19 cellular contexts compared by ENCODE assay signal in genomic region chr19:41133260-41133659, GRCh38. TPM values are rescaled to one million over a fixed set of nuclear protein-coding genes. Genes with fewer than 3 reads are reported as not detected.
DNase-seq lines count a peak whose midpoint lies in the region; ATAC-seq, FAIRE-seq and TF ChIP-seq lines count a peak whose summit lies in the region.
"Had no signal": no experiment of that assay in that cellular context is flagged by ENCODE, and none has a peak within 500 bp of the region (broad histone marks: within the 10 kb centered on the region; RNA-seq: fewer than 3 reads in every experiment).

No MANE protein-coding gene starts in this region.

- no peaks in the 10 kb centered on the region for H3K9me3 Mint-ChIP-seq in activated T-cell treated with anti-CD3 and anti-CD28 coated beads, Interleukin-2, amount 50 U/mL, for 4 hours
- H3K9me3 Mint-ChIP-seq in activated T-cell treated with anti-CD3 and anti-CD28 coated beads, Interleukin-2, amount 50 U/mL, for 72 hours = no peaks in the 10 kb centered on the region
- H3K9me3 Mint-ChIP-seq in T-cell = no peaks in the 10 kb centered on the region
- H3K9me3 Mint-ChIP-seq in stimulated activated effector memory CD8-positive, alpha-beta T cell treated with anti-CD3 and anti-CD28 coated beads, Interleukin-12 subunit alpha, Interleukin-12 subunit beta, amount 100 ng/mL, for 72 hours = no peaks in the 10 kb centered on the region
- H3K9me3 Mint-ChIP-seq: GM23338 had no signal

- no peak overlapping the region for H3K27ac Mint-ChIP-seq in activated T-cell treated with anti-CD3 and anti-CD28 coated beads, Interleukin-2, amount 50 U/mL, for 72 hours
- no peak overlapping the region for H3K27ac Mint-ChIP-seq in T-cell
- H3K27ac Mint-ChIP-seq in stimulated activated effector memory CD8-positive, alpha-beta T cell treated with anti-CD3 and anti-CD28 coated beads, Interleukin-12 subunit alpha, Interleukin-12 subunit beta, amount 100 ng/mL, for 72 hours = peak overlapping the region; percentile 61
- H3K27ac Mint-ChIP-seq: GM23338 had no signal

- H3K4me3 Mint-ChIP-seq in activated T-cell treated with anti-CD3 and anti-CD28 coated beads, Interleukin-2, amount 50 U/mL, for 4 hours = peak overlapping the region; percentile 12
- no peak overlapping the region for H3K4me3 Mint-ChIP-seq in activated T-cell treated with anti-CD3 and anti-CD28 coated beads, Interleukin-2, amount 50 U/mL, for 72 hours
- H3K4me3 Mint-ChIP-seq in T-cell = peak overlapping the region in 2 of 3 donors; percentile 19 to 84
- no peak overlapping the region for H3K4me3 Mint-ChIP-seq in stimulated activated effector memory CD8-positive, alpha-beta T cell treated with anti-CD3 and anti-CD28 coated beads, Interleukin-12 subunit alpha, Interleukin-12 subunit beta, amount 100 ng/mL, for 72 hours

- no peak overlapping the region for H3K9ac ChIP-seq in kidney (ENCODE audit: low read length in 2 of 2)

- ATAC-seq in activated T-cell treated with anti-CD3 and anti-CD28 coated beads, Interleukin-2, amount 50 U/mL, for 4 hours = no peak
- no peak for ATAC-seq in activated T-cell treated with anti-CD3 and anti-CD28 coated beads, Interleukin-2, amount 50 U/mL, for 72 hours (replicated peaks in 1 of 2)
- ATAC-seq in T-cell (replicated peaks in 1 of 4) (no peak), GM21737 (IDR thresholded peaks at IDR 0.05; ENCODE audit: unreplicated experiment) (no peak)
- ATAC-seq in stimulated activated effector memory CD8-positive, alpha-beta T cell treated with anti-CD3 and anti-CD28 coated beads, Interleukin-12 subunit alpha, Interleukin-12 subunit beta, amount 100 ng/mL, for 72 hours = no peak
- ATAC-seq: GM23338 had no signal

- H3K36me3 ChIP-seq in kidney (ENCODE audit: control insufficient read depth in 1 of 2, insufficient read depth in 2 of 2, low read length in 2 of 2) = no peaks in the 10 kb centered on the region

- H3K4me3 ChIP-seq in kidney (ENCODE audit: low read length in 2 of 2) = no peak overlapping the region
- H3K4me3 ChIP-seq: GM23338 had no signal

- no peaks in the 10 kb centered on the region for H3K9me3 ChIP-seq in kidney (ENCODE audit: control insufficient read depth in 1 of 2, low read length in 2 of 2)

- H3K4me1 ChIP-seq in kidney (ENCODE audit: control insufficient read depth in 1 of 2, insufficient read depth in 1 of 2, low read depth in 1 of 2, low read length in 2 of 2) = peaks cover 0 to 2% of the 10 kb centered on the region in 2 donors

- FAIRE-seq in kidney (lab: Jason Lieb, UNC) = no peak
- FAIRE-seq: G401.6 had no signal

- H3K4me1 Mint-ChIP-seq in activated T-cell treated with anti-CD3 and anti-CD28 coated beads, Interleukin-2, amount 50 U/mL, for 4 hours (ENCODE audit: low read depth) = peaks cover 25% of the 10 kb centered on the region
- peaks cover 22% of the 10 kb centered on the region for H3K4me1 Mint-ChIP-seq in activated T-cell treated with anti-CD3 and anti-CD28 coated beads, Interleukin-2, amount 50 U/mL, for 72 hours (ENCODE audit: low read depth)
- peaks cover 18 to 26% (median 25%) of the 10 kb centered on the region in 3 donors for H3K4me1 Mint-ChIP-seq in T-cell
- H3K4me1 Mint-ChIP-seq in stimulated activated effector memory CD8-positive, alpha-beta T cell treated with anti-CD3 and anti-CD28 coated beads, Interleukin-12 subunit alpha, Interleukin-12 subunit beta, amount 100 ng/mL, for 72 hours = peaks cover 32% of the 10 kb centered on the region

- H3K27ac ChIP-seq in kidney (ENCODE audit: low read depth in 2 of 2, low read length in 2 of 2) = no peak overlapping the region
- H3K27ac ChIP-seq: C4-2B had no signal

- no peak for TF ChIP-seq CTCF in kidney (IDR thresholded peaks at IDR 0.05; ENCODE audit: borderline replicate concordance, extremely low read depth, insufficient read depth)

- intact Hi-C loops in kidney (cut with DNase I) = no loop called here

- POLR2A ChIA-PET in T-cell (lab: Charles Lee) = no interaction called here

- CTCF ChIA-PET in T-cell (lab: Charles Lee) = no interaction called here

- H3K36me3 Mint-ChIP-seq in activated T-cell treated with anti-CD3 and anti-CD28 coated beads, Interleukin-2, amount 50 U/mL, for 4 hours (ENCODE audit: insufficient read depth) = no peaks in the 10 kb centered on the region
- H3K36me3 Mint-ChIP-seq in activated T-cell treated with anti-CD3 and anti-CD28 coated beads, Interleukin-2, amount 50 U/mL, for 72 hours (ENCODE audit: insufficient read depth in 2 of 2) = no peaks in the 10 kb centered on the region
- no peaks in the 10 kb centered on the region for H3K36me3 Mint-ChIP-seq in T-cell
- H3K36me3 Mint-ChIP-seq in stimulated activated effector memory CD8-positive, alpha-beta T cell treated with anti-CD3 and anti-CD28 coated beads, Interleukin-12 subunit alpha, Interleukin-12 subunit beta, amount 100 ng/mL, for 72 hours = no peaks in the 10 kb centered on the region

- DNase-seq in activated T-cell treated with anti-CD3 and anti-CD28 coated beads, Interleukin-2, amount 50 U/mL, for 4 hours = no peak
- no peak for DNase-seq in activated T-cell treated with anti-CD3 and anti-CD28 coated beads, Interleukin-2, amount 50 U/mL, for 72 hours
- DNase-seq in T-cell (no peak), kidney (peak; percentile 32), NCI-H187 treated with DMSO at 0.1 percent for 48 hours (lab: John Stamatoyannopoulos, UW) (no peak), MV-4-11 (lab: John Stamatoyannopoulos, UW) (no peak)
- no peak for DNase-seq in stimulated activated effector memory CD8-positive, alpha-beta T cell treated with anti-CD3 and anti-CD28 coated beads, Interleukin-12 subunit alpha, Interleukin-12 subunit beta, amount 100 ng/mL, for 72 hours (ENCODE audit: low spot score in 2 of 2)
- DNase-seq: 8988T, KG1, NCI-H1092 treated with DMSO at 0.1 percent for 48 hours, NCI-H1694, NCI-H82, SHP77 had no signal

- H3K27me3 Mint-ChIP-seq in activated T-cell treated with anti-CD3 and anti-CD28 coated beads, Interleukin-2, amount 50 U/mL, for 4 hours (ENCODE audit: low read depth) = no peaks in the 10 kb centered on the region
- H3K27me3 Mint-ChIP-seq in activated T-cell treated with anti-CD3 and anti-CD28 coated beads, Interleukin-2, amount 50 U/mL, for 72 hours (ENCODE audit: low read depth) = peaks cover 7% of the 10 kb centered on the region
- no peaks in the 10 kb centered on the region for H3K27me3 Mint-ChIP-seq in T-cell

RNA-seq across cellular contexts. Expression of gene CYP2F1, which starts 19.0 kb away (rescaled TPM):
- not detected for total RNA-seq in activated T-cell treated with anti-CD3 and anti-CD28 coated beads, Interleukin-2, amount 50 U/mL, for 4 hours
- total RNA-seq in activated T-cell treated with anti-CD3 and anti-CD28 coated beads, Interleukin-2, amount 50 U/mL, for 72 hours = not detected
- 1 to 10 TPM in 1 of 5 donors, under 1 TPM in 1, not detected in 3; 0.83 to 1.3 TPM for total RNA-seq in T-cell
- total RNA-seq in kidney = not detected
- polyA plus RNA-seq in kidney (ENCODE audit: insufficient read depth, low read depth, low replicate concordance) = not detected
- total RNA-seq: GM23338, M059J, NCI-H460 had no signal

RNA-seq across cellular contexts. Expression of gene CYP2A13, which starts 45.0 kb away (rescaled TPM):
- not detected for total RNA-seq in activated T-cell treated with anti-CD3 and anti-CD28 coated beads, Interleukin-2, amount 50 U/mL, for 4 hours
- not detected for total RNA-seq in activated T-cell treated with anti-CD3 and anti-CD28 coated beads, Interleukin-2, amount 50 U/mL, for 72 hours
- total RNA-seq in T-cell (not detected), kidney (not detected)
- polyA plus RNA-seq in kidney (ENCODE audit: insufficient read depth, low read depth, low replicate concordance) = not detected
- total RNA-seq: M059J, NCI-H460 had no signal

RNA-seq across cellular contexts. Expression of gene CYP2S1, which starts 59.8 kb away (rescaled TPM):
- total RNA-seq in activated T-cell treated with anti-CD3 and anti-CD28 coated beads, Interleukin-2, amount 50 U/mL, for 4 hours = under 1 TPM; 0.24 to 0.30 (median 0.27) TPM
- total RNA-seq in activated T-cell treated with anti-CD3 and anti-CD28 coated beads, Interleukin-2, amount 50 U/mL, for 72 hours = 1 to 10 TPM in 1 of 2 donors, under 1 TPM in 1; 0.35 to 1.2 TPM
- 1 to 10 TPM in 1 of 5 donors, under 1 TPM in 3, not detected in 1; 0.20 to 1.2 (median 0.51) TPM for total RNA-seq in T-cell
- total RNA-seq in kidney = 2.0 TPM
- 0.97 TPM for polyA plus RNA-seq in kidney (ENCODE audit: insufficient read depth, low read depth, low replicate concordance)

Comparison
In these comparisons a context has a peak if more than half of its experiments do, and no peak if none do; other contexts are left out.
1. H3K4me3 Mint-ChIP-seq: peak in activated T-cell treated with anti-CD3 and anti-CD28 coated beads, Interleukin-2, amount 50 U/mL, for 4 hours (single experiment) and T-cell (2 of 3); none in activated T-cell treated with anti-CD3 and anti-CD28 coated beads, Interleukin-2, amount 50 U/mL, for 72 hours (0 of 2) and stimulated activated effector memory CD8-positive, alpha-beta T cell treated with anti-CD3 and anti-CD28 coated beads, Interleukin-12 subunit alpha, Interleukin-12 subunit beta, amount 100 ng/mL, for 72 hours (single experiment).